Comparison of ENCODE assay signal across 8 cellular contexts in genomic region chr18:77059294-77059916, GRCh38.
DNase-seq lines count a peak whose midpoint lies in the region; ATAC-seq, FAIRE-seq and TF ChIP-seq lines count a peak whose summit lies in the region.

No MANE protein-coding gene starts in this region.

- no peak overlapping the region for H3K4me3 ChIP-seq in CD4-positive, CD25-positive, alpha-beta regulatory T cell (ENCODE audit: low read depth, low read length)
- H3K4me3 ChIP-seq in right atrium auricular region: no peak overlapping the region

- peak in 1 of 2 donors; percentile 66 for TF ChIP-seq CTCF in right atrium auricular region (IDR thresholded peaks at IDR 0.05)

- H3K9me3 ChIP-seq in CD4-positive, CD25-positive, alpha-beta regulatory T cell (ENCODE audit: control insufficient read depth in 2 of 2, low read length in 2 of 2): no peaks in the 10 kb centered on the region
- H3K9me3 ChIP-seq in right atrium auricular region: no peaks in the 10 kb centered on the region

- no peak for TF ChIP-seq POLR2A in GM12892 (IDR thresholded peaks at IDR 0.05; ENCODE audit: low read depth, low read length)

- peak in 1 of 3 donors; percentile 76 for DNase-seq in CD4-positive, CD25-positive, alpha-beta regulatory T cell
- DNase-seq in GM12892 (ENCODE audit: insufficient read length) (no peak), NCI-H69 (lab: John Stamatoyannopoulos, UW) (peak; percentile 84), amniotic epithelial cell (ENCODE audit: low read depth) (peak; percentile 79), kidney tubule cell (ENCODE audit: low spot score) (peak; percentile 73), right atrium auricular region (ENCODE audit: low spot score) (no peak)

- peaks cover 27 to 86% (median 70%) of the 10 kb centered on the region in 4 donors for H3K4me1 Mint-ChIP-seq in CD4-positive, CD25-positive, alpha-beta regulatory T cell

- no peaks in the 10 kb centered on the region for H3K27me3 Mint-ChIP-seq in CD4-positive, CD25-positive, alpha-beta regulatory T cell

- no peak for ATAC-seq in CD4-positive, CD25-positive, alpha-beta regulatory T cell (ENCODE audit: low read depth in 2 of 2)
- ATAC-seq in GM21423 (IDR thresholded peaks at IDR 0.05; ENCODE audit: unreplicated experiment) (no peak), HG03520 (IDR thresholded peaks at IDR 0.05; ENCODE audit: unreplicated experiment) (no peak)

- H3K4me1 ChIP-seq in CD4-positive, CD25-positive, alpha-beta regulatory T cell (ENCODE audit: control insufficient read depth, insufficient read depth, low read length, poor library complexity, severe bottlenecking): peaks cover 86% of the 10 kb centered on the region
- H3K4me1 ChIP-seq in right atrium auricular region: peaks cover 0 to 54% of the 10 kb centered on the region in 2 donors

- peak overlapping the region in 1 of 4 donors; percentile 34 for H3K4me3 Mint-ChIP-seq in CD4-positive, CD25-positive, alpha-beta regulatory T cell

- peak overlapping the region in 2 of 3 donors; percentile 92 to 99 for H3K27ac Mint-ChIP-seq in CD4-positive, CD25-positive, alpha-beta regulatory T cell

- no peaks in the 10 kb centered on the region for H3K9me3 Mint-ChIP-seq in CD4-positive, CD25-positive, alpha-beta regulatory T cell

- FAIRE-seq in GM12892 (lab: Jason Lieb, UNC): peak; percentile 87

- H3K36me3 ChIP-seq in CD4-positive, CD25-positive, alpha-beta regulatory T cell (ENCODE audit: control insufficient read depth, insufficient read depth, low read length): peaks cover 7% of the 10 kb centered on the region
- H3K36me3 ChIP-seq in right atrium auricular region: no peaks in the 10 kb centered on the region

- H3K36me3 Mint-ChIP-seq in CD4-positive, CD25-positive, alpha-beta regulatory T cell: peaks cover 26% of the 10 kb centered on the region

- H3K27me3 ChIP-seq in CD4-positive, CD25-positive, alpha-beta regulatory T cell (ENCODE audit: control insufficient read depth, insufficient read depth, low read length): no peaks in the 10 kb centered on the region
- no peaks in the 10 kb centered on the region for H3K27me3 ChIP-seq in right atrium auricular region

- H3K27ac ChIP-seq in CD4-positive, CD25-positive, alpha-beta regulatory T cell (ENCODE audit: insufficient read depth, low read length, poor library complexity, severe bottlenecking): peak overlapping the region; percentile 89
- no peak overlapping the region for H3K27ac ChIP-seq in right atrium auricular region

Comparison
In these comparisons a context has a peak if more than half of its experiments do, and no peak if none do; other contexts are left out.
1. DNase-seq: peak in NCI-H69 (single experiment), amniotic epithelial cell (single experiment) and kidney tubule cell (single experiment); none in GM12892 (single experiment) and right atrium auricular region (single experiment).